Comparison of ENCODE assay signal across 16 cellular contexts in the genomic region with DNA sequence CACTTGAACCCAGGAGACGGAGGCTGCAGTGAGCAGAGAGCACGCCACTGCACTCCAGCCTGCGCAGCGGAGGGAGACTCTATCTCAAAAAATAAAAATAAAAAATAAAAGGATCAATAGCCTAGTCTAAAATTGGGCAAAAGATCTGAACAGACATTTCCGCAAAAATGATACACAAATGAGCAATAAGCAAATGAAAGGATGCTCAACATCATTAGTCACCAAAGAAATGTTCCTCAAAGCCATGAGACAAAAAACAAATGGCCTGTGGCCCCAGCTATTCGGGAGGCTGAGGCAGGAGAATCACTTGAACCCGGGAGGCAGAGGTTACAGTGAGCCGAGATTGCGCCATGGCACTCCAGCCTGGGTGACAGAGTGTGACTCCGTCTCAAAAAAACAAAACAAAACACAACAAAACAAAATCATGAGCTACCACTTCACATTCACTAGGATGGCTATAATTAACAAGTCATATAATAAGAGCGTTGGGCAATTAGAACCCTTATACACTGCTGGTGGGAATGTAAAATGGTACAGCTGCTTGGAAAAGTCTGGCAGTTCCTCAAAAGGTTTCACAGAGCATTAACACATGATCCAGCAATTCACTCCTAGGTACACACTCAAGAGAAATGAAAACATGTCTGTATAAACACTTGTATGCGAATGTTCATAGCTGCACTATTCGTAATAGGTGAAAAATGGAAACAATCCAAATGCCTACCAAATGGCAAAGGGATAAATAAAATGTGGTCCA. TPM values are rescaled to one million over a fixed set of nuclear protein-coding genes. Genes with fewer than 3 reads are reported as not detected.
A peak's percentile ranks its signal among the peaks of the same experiment; 100 is the strongest.
DNase-seq lines count a peak whose midpoint lies in the region; ATAC-seq, FAIRE-seq and TF ChIP-seq lines count a peak whose summit lies in the region.
"Had no signal": no experiment of that assay in that cellular context is flagged by ENCODE, and none has a peak within 500 bp of the region (broad histone marks: within the 10 kb centered on the region; RNA-seq: fewer than 3 reads in every experiment).

No MANE protein-coding gene starts in this region.

- H3K36me3 ChIP-seq in PC-3 (ENCODE audit: low read depth, low read length) = peaks cover 34% of the 10 kb centered on the region
- peaks cover 46% of the 10 kb centered on the region for H3K36me3 ChIP-seq in lower lobe of right lung
- H3K36me3 ChIP-seq in spleen = peaks cover 6 to 56% (median 29%) of the 10 kb centered on the region in 6 donors

- TF ChIP-seq POLR2A in A549 (IDR thresholded peaks at IDR 0.05; ENCODE audit: low read length) (no peak), spleen (IDR thresholded peaks at IDR 0.05) (no peak)

- H3K9me3 ChIP-seq in A549 (no peaks in the 10 kb centered on the region), PC-3 (ENCODE audit: low read length) (no peaks in the 10 kb centered on the region), lower lobe of right lung (no peaks in the 10 kb centered on the region), spleen (no peaks in the 10 kb centered on the region)

- H3K4me1 ChIP-seq in A549 (peaks cover 46% of the 10 kb centered on the region), PC-3 (ENCODE audit: insufficient read depth, low read length) (peaks cover 31% of the 10 kb centered on the region), lower lobe of right lung (peaks cover 32% of the 10 kb centered on the region), spleen (peaks cover 11 to 87% (median 39%) of the 10 kb centered on the region in 6 donors)
- H3K4me1 ChIP-seq: neural progenitor cell had no signal

- no peak for TF ChIP-seq RAD21 in A549 (conservative IDR thresholded peaks at IDR 0.05 in 1 of 2, IDR thresholded peaks at IDR 0.05 in 1 of 2)

- H3K79me2 ChIP-seq in PC-3 (ENCODE audit: low read length) = peaks cover 72% of the 10 kb centered on the region

- H2AFZ ChIP-seq in PC-3 (ENCODE audit: low read length) = no peak overlapping the region
- H2AFZ ChIP-seq: neural progenitor cell had no signal

- DNase-seq in A549 (ENCODE audit: low read depth in 1 of 2, low spot score in 1 of 2) (no peak), DMS153 treated with DMSO at 0.1 percent for 48 hours (lab: John Stamatoyannopoulos, UW; ENCODE audit: unreplicated experiment) (peak; percentile 15), PC-3 (no peak), lower lobe of right lung (peak; percentile 56), NCI-H2171 treated with DMSO at 0.1 percent for 48 hours (lab: John Stamatoyannopoulos, UW) (no peak), spleen (no peak), ACHN (no peak)
- no peak for DNase-seq in effector CD4-positive, alpha-beta T cell
- DNase-seq: activated CD4-positive, CD25-positive, alpha-beta regulatory T cell treated with anti-CD3 and anti-CD28 coated beads, Interleukin-2, amount 50 U/mL, for 72 hours; NCI-H2081 treated with DMSO at 0.1 percent for 48 hours; stimulated activated CD4-positive, alpha-beta T cell treated with anti-CD3 and anti-CD28 coated beads, Interleukin-15, amount 100 ng/mL, for 24 hours; stimulated activated CD8-positive, alpha-beta memory T cell treated with anti-CD3 and anti-CD28 coated beads, Interleukin-4, amount 100 ng/mL, for 48 hours had no signal

- H4K20me1 ChIP-seq in PC-3 (ENCODE audit: low read length) = peaks cover 4% of the 10 kb centered on the region; the same call in 1 of the 2 replicates

- no peak overlapping the region for H3K9ac ChIP-seq in PC-3 (ENCODE audit: low read length)
- H3K9ac ChIP-seq: neural progenitor cell had no signal

- peak overlapping the region; percentile 80 for H3K4me2 ChIP-seq in A549
- peak overlapping the region; percentile 76 for H3K4me2 ChIP-seq in PC-3 (ENCODE audit: low read length)
- H3K4me2 ChIP-seq: neural progenitor cell had no signal

- H3K27me3 ChIP-seq in PC-3 (ENCODE audit: low read length) (no peaks in the 10 kb centered on the region), lower lobe of right lung (ENCODE audit: low read depth) (no peaks in the 10 kb centered on the region), spleen (replicated peaks in 1 of 7) (no peaks in the 10 kb centered on the region)
- H3K27me3 ChIP-seq: neural progenitor cell had no signal

- FAIRE-seq in A549 (lab: Jason Lieb, UNC) = no peak
- FAIRE-seq: islet of Langerhans had no signal

- no peak overlapping the region for H3K4me3 ChIP-seq in A549
- H3K4me3 ChIP-seq in PC-3 (ENCODE audit: low read length) = no peak overlapping the region
- H3K4me3 ChIP-seq in lower lobe of right lung = no peak overlapping the region
- H3K4me3 ChIP-seq in spleen = no peak overlapping the region
- H3K4me3 ChIP-seq: neural progenitor cell had no signal

- CTCF ChIA-PET in A549 (lab: Yijun Ruan, JAX) (interaction anchor here (0.6 to 2.8 kb wide), 3 partner anchors 10 to 81 kb away, joined by 3 to 9 read pairs (median 5); no protein-coding TSS in a partner anchor), PC-3 (lab: Charles Lee) (no interaction called here)

- intact Hi-C loops in PC-3 (cut with micrococcal nuclease) (no loop called here), lower lobe of right lung (cut with DNase I) (no loop called here), spleen (cut with DNase I; ENCODE audit: low total_unique reads) (no loop called here)

- TF ChIP-seq CTCF in A549 (IDR thresholded peaks at IDR 0.05) = no peak
- no peak for TF ChIP-seq CTCF in PC-3 (conservative IDR thresholded peaks at IDR 0.05; ENCODE audit: low read depth, low read length)
- TF ChIP-seq CTCF in lower lobe of right lung (IDR thresholded peaks at IDR 0.05) = no peak
- TF ChIP-seq CTCF in spleen (IDR thresholded peaks at IDR 0.05 in 8 of 11, conservative IDR thresholded peaks at IDR 0.05 in 3 of 11) = no peak

- POLR2A ChIA-PET in A549 (lab: Yijun Ruan, JAX) (interaction anchor here (1.1 kb wide), 1 partner anchor 9 kb away, joined by 3 read pairs; no protein-coding TSS in a partner anchor), PC-3 (lab: Charles Lee; ENCODE audit: unreplicated experiment) (no interaction called here)

- in situ Hi-C loops in ACHN (cut with HindIII; ENCODE audit: low pct_ligation_motif_present, low pct_unique_long_range_greater_than_20kb, low sequenced_read_pairs) = no loop called here

- H3K27ac ChIP-seq in A549 (peak overlapping the region; percentile 73 to 86), PC-3 (ENCODE audit: low read length) (peak overlapping the region; percentile 83), lower lobe of right lung (no peak overlapping the region), spleen (no peak overlapping the region)
- H3K27ac ChIP-seq: C4-2B, neural progenitor cell had no signal

- H3F3A ChIP-seq in PC-3 (ENCODE audit: low read length, unreplicated experiment) = no peaks in the 10 kb centered on the region

- 89% methylated on average over 13 of the region's 13 CpGs for WGBS in A549 (ENCODE audit: missing lambda C conversion rate)
- 88 to 97% (median 95%) methylated on average over 13 of the region's 13 CpGs for WGBS in spleen, 5 donors

- no peak for TF ChIP-seq EP300 in A549 (IDR thresholded peaks at IDR 0.05)

- no peak for ATAC-seq in A549
- no peak for ATAC-seq in PC-3
- ATAC-seq in lower lobe of right lung = peak; percentile 35 to 54
- ATAC-seq: Right ventricle myocardium inferior had no signal

- H3K9me2 ChIP-seq in PC-3 (replicated peaks; ENCODE audit: low read length) = no peaks in the 10 kb centered on the region

- BruUV-seq in PC-3 (replicated peaks; lab: Mats Ljungman, UMichigan) = no TSS peak

TF ChIP-seq in A549, 52 proteins besides CTCF, POLR2A, EP300 and RAD21:
- TF ChIP-seq RFX5 (IDR thresholded peaks at IDR 0.05) = no peak
- TF ChIP-seq FOSB (CRISPR knock-in tag; IDR thresholded peaks at IDR 0.05) = 0 out of 2 replicates have a peak, but pooled peaks have one; percentile 26

RNA-seq across cellular contexts. Expression of a gene that starts 3.1 kb away (rescaled TPM):
- 19.3 and 19.7 TPM in 2 replicates for polyA plus RNA-seq in A549 (2011; rRNA removed)
- 15.8 and 18.5 TPM in 2 replicates for polyA plus RNA-seq in A549 (2012; cell fraction: cytosol; rRNA removed)
- polyA plus RNA-seq in A549 (2012; cell fraction: nucleus; rRNA removed) = 69.2 and 108 TPM in 2 replicates
- 14.5 to 19.1 TPM (median 15.7 TPM) in 3 replicates for polyA plus RNA-seq in A549 (2017; fragmentation: RNase III; extraction: RNeasy Plus Mini Kit Qiagen cat#74134 plus additional on column Dnase treatment)
- polyA minus RNA-seq in A549 (2011; rRNA and poly(A)+ RNA removed) = 32.9 and 46.0 TPM in 2 replicates
- 23.4 and 34.5 TPM in 2 replicates for total RNA-seq in PC-3 (2014; rRNA removed)
- total RNA-seq in lower lobe of right lung = 40.6 TPM
- 10 to 100 TPM; 14.4 to 35.1 (median 25.3) TPM for total RNA-seq in spleen
- polyA plus RNA-seq in spleen = 10 to 100 TPM in 2 of 3 donors, 1 to 10 TPM in 1; 7.2 to 29.2 (median 18.4) TPM

RNA-seq across cellular contexts. Expression of a gene that starts 39.3 kb away (rescaled TPM):
- 172 and 192 TPM in 2 replicates for polyA plus RNA-seq in A549 (2011; rRNA removed)
- polyA plus RNA-seq in A549 (2012; cell fraction: cytosol; rRNA removed) = 74.8 and 91.9 TPM in 2 replicates
- 37.1 and 58.4 TPM in 2 replicates for polyA plus RNA-seq in A549 (2012; cell fraction: nucleus; rRNA removed)
- 135 to 142 TPM (median 136 TPM) in 3 replicates for polyA plus RNA-seq in A549 (2017; fragmentation: RNase III; extraction: RNeasy Plus Mini Kit Qiagen cat#74134 plus additional on column Dnase treatment)
- 102 and 122 TPM in 2 replicates for polyA minus RNA-seq in A549 (2011; rRNA and poly(A)+ RNA removed)
- total RNA-seq in PC-3 (2014; rRNA removed) = 107 and 109 TPM in 2 replicates
- 105 TPM for total RNA-seq in lower lobe of right lung
- 10 to 100 TPM; 55.4 to 77.9 (median 67.7) TPM for total RNA-seq in spleen
- polyA plus RNA-seq in spleen = 10 to 100 TPM; 20.8 to 36.1 (median 29.9) TPM

Comparison
In these comparisons a context has a peak if more than half of its experiments do, and no peak if none do; other contexts are left out.
1. ATAC-seq: peak in lower lobe of right lung (2 of 2); none in A549 (0 of 2) and PC-3 (single experiment).
2. DNase-seq: peak in DMS153 treated with DMSO at 0.1 percent for 48 hours (single experiment) and lower lobe of right lung (single experiment); none in A549 (0 of 2), PC-3 (single experiment), NCI-H2171 treated with DMSO at 0.1 percent for 48 hours (single experiment), spleen (single experiment), effector CD4-positive, alpha-beta T cell (single experiment) and ACHN (single experiment).
3. H3K27ac ChIP-seq: peak in A549 (2 of 2) and PC-3 (single experiment); none in lower lobe of right lung (single experiment) and spleen (0 of 8).